In genomic region chr15:40282144-40282869, GRCh38 we compare ENCODE assay signal across 1 cellular context.
TF ChIP-seq lines count a peak whose summit lies in the region.

No MANE protein-coding gene starts in this region.

TF ChIP-seq in HepG2, 621 proteins besides CTCF, POLR2A, EP300 and RAD21 (continued from another document and continues in another):
- TF ChIP-seq, protein P1, sequence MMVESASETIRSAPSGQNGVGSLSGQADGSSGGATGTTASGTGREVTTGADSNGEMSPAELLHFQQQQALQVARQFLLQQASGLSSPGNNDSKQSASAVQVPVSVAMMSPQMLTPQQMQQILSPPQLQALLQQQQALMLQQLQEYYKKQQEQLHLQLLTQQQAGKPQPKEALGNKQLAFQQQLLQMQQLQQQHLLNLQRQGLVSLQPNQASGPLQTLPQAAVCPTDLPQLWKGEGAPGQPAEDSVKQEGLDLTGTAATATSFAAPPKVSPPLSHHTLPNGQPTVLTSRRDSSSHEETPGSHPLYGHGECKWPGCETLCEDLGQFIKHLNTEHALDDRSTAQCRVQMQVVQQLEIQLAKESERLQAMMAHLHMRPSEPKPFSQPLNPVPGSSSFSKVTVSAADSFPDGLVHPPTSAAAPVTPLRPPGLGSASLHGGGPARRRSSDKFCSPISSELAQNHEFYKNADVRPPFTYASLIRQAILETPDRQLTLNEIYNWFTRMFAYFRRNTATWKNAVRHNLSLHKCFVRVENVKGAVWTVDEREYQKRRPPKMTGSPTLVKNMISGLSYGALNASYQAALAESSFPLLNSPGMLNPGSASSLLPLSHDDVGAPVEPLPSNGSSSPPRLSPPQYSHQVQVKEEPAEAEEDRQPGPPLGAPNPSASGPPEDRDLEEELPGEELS (CRISPR knock-in tag; IDR thresholded peaks at IDR 0.05) = no peak
- TF ChIP-seq, protein P2, sequence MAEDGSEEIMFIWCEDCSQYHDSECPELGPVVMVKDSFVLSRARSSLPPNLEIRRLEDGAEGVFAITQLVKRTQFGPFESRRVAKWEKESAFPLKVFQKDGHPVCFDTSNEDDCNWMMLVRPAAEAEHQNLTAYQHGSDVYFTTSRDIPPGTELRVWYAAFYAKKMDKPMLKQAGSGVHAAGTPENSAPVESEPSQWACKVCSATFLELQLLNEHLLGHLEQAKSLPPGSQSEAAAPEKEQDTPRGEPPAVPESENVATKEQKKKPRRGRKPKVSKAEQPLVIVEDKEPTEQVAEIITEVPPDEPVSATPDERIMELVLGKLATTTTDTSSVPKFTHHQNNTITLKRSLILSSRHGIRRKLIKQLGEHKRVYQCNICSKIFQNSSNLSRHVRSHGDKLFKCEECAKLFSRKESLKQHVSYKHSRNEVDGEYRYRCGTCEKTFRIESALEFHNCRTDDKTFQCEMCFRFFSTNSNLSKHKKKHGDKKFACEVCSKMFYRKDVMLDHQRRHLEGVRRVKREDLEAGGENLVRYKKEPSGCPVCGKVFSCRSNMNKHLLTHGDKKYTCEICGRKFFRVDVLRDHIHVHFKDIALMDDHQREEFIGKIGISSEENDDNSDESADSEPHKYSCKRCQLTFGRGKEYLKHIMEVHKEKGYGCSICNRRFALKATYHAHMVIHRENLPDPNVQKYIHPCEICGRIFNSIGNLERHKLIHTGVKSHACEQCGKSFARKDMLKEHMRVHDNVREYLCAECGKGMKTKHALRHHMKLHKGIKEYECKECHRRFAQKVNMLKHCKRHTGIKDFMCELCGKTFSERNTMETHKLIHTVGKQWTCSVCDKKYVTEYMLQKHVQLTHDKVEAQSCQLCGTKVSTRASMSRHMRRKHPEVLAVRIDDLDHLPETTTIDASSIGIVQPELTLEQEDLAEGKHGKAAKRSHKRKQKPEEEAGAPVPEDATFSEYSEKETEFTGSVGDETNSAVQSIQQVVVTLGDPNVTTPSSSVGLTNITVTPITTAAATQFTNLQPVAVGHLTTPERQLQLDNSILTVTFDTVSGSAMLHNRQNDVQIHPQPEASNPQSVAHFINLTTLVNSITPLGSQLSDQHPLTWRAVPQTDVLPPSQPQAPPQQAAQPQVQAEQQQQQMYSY (CRISPR knock-in tag; IDR thresholded peaks at IDR 0.05) = 0 out of 2 replicates have a peak, but pooled peaks have one; percentile 22
- TF ChIP-seq KLF12 (CRISPR knock-in tag; IDR thresholded peaks at IDR 0.05; ENCODE audit: borderline replicate concordance) (0 out of 2 replicates have a peak, but pooled peaks have one; percentile 39), PRMT3 (CRISPR knock-in tag; IDR thresholded peaks at IDR 0.05; ENCODE audit: borderline replicate concordance, low read depth) (no peak), AHR (CRISPR knock-in tag; IDR thresholded peaks at IDR 0.05) (no peak), ATF5 (CRISPR knock-in tag; IDR thresholded peaks at IDR 0.05; ENCODE audit: low read depth) (no peak), SP2 (CRISPR knock-in tag; IDR thresholded peaks at IDR 0.05) (no peak), ZNF709 (CRISPR knock-in tag; IDR thresholded peaks at IDR 0.05) (peak; percentile 55; the same call in 1 of the 2 replicates), ZMYM2 (CRISPR knock-in tag; IDR thresholded peaks at IDR 0.05) (no peak), ZNF232 (CRISPR knock-in tag; IDR thresholded peaks at IDR 0.05; ENCODE audit: borderline replicate concordance) (peak; percentile 60; the same call in 1 of the 2 replicates), KLF16 (CRISPR knock-in tag; IDR thresholded peaks at IDR 0.05) (no peak), SKI (IDR thresholded peaks at IDR 0.05; ENCODE audit: partially characterized antibody) (no peak), MED13 (CRISPR knock-in tag; IDR thresholded peaks at IDR 0.05) (no peak), ZFP36L1 (CRISPR knock-in tag; IDR thresholded peaks at IDR 0.05) (no peak), PRDM10 (CRISPR knock-in tag; IDR thresholded peaks at IDR 0.05; ENCODE audit: low read depth) (no peak), ZNF574 (CRISPR knock-in tag; IDR thresholded peaks at IDR 0.05) (0 out of 2 replicates have a peak, but pooled peaks have one; percentile 31), KIAA2018 (CRISPR knock-in tag; IDR thresholded peaks at IDR 0.05; ENCODE audit: borderline replicate concordance) (no peak), TAF15 (IDR thresholded peaks at IDR 0.05; ENCODE audit: low read depth, low read length, poor library complexity, severe bottlenecking) (no peak)
- TF ChIP-seq, protein P3, sequence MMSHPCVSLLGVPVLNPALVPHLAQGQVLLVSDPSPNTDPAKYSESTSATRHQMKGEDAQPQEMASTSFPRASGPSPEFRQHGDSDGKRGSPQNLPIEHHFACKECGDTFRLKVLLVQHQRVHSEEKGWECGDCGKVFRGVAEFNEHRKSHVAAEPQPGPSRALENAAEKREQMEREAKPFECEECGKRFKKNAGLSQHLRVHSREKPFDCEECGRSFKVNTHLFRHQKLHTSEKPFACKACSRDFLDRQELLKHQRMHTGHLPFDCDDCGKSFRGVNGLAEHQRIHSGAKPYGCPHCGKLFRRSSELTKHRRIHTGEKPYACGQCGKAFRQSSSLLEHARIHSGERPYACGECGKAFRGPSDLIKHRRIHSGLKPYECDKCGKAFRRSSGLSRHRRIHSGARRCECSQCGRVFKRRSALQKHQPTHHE (CRISPR knock-in tag; IDR thresholded peaks at IDR 0.05; ENCODE audit: borderline replicate concordance) = 0 out of 2 replicates have a peak, but pooled peaks have one; percentile 34
- TF ChIP-seq, protein P4, sequence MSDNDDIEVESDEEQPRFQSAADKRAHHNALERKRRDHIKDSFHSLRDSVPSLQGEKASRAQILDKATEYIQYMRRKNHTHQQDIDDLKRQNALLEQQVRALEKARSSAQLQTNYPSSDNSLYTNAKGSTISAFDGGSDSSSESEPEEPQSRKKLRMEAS (IDR thresholded peaks at IDR 0.05) = peak; percentile 57; the same call in 1 of the 2 replicates
- TF ChIP-seq, protein P5, sequence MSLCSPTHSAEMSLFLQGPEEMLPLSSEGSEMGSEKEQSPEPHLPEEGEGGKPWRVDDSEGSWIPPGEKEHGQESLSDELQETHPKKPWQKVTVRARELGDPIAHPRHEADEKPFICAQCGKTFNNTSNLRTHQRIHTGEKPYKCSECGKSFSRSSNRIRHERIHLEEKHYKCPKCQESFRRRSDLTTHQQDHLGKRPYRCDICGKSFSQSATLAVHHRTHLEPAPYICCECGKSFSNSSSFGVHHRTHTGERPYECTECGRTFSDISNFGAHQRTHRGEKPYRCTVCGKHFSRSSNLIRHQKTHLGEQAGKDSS (CRISPR knock-in tag; IDR thresholded peaks at IDR 0.05; ENCODE audit: borderline replicate concordance, low read depth) = no peak
- TF ChIP-seq, protein P6, sequence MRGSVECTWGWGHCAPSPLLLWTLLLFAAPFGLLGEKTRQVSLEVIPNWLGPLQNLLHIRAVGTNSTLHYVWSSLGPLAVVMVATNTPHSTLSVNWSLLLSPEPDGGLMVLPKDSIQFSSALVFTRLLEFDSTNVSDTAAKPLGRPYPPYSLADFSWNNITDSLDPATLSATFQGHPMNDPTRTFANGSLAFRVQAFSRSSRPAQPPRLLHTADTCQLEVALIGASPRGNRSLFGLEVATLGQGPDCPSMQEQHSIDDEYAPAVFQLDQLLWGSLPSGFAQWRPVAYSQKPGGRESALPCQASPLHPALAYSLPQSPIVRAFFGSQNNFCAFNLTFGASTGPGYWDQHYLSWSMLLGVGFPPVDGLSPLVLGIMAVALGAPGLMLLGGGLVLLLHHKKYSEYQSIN (CRISPR knock-in tag; IDR thresholded peaks at IDR 0.05; ENCODE audit: borderline replicate concordance) = no peak
- TF ChIP-seq, protein P7, sequence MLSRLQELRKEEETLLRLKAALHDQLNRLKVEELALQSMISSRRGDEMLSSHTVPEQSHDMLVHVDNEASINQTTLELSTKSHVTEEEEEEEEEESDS (CRISPR knock-in tag; IDR thresholded peaks at IDR 0.05; ENCODE audit: borderline replicate concordance) = no peak
